8 cellular contexts compared by ENCODE assay signal in genomic region chr20:38926934-38927616, GRCh38. TPM values are rescaled to one million over a fixed set of nuclear protein-coding genes. Genes with fewer than 3 reads are reported as not detected.
DNase-seq lines count a peak whose midpoint lies in the region; ATAC-seq and TF ChIP-seq lines count a peak whose summit lies in the region.

No MANE protein-coding gene starts in this region.

- DNase-seq in Caki2 (ENCODE audit: low read depth) (peak; percentile 21), RKO (ENCODE audit: low spot score) (peak; percentile 57), fibroblast of pulmonary artery (ENCODE audit: low read depth) (peak; percentile 36), skeletal muscle cell (ENCODE audit: low read depth) (no peak), SK-N-DZ (ENCODE audit: low spot score) (no peak)

- H3K4me3 ChIP-seq in fibroblast of pulmonary artery (replicated peaks; ENCODE audit: low read depth, low read length), result peak overlapping the region; percentile 77
- peak overlapping the region; percentile 93 for H3K4me3 ChIP-seq in skeletal muscle cell (ENCODE audit: low read depth, low read length)

- in situ Hi-C loops in Caki2 (cut with HindIII; ENCODE audit: low pct_unique_long_range_greater_than_20kb, low sequenced_read_pairs), result no loop called here

- ATAC-seq in GM21723 (IDR thresholded peaks at IDR 0.05; ENCODE audit: unreplicated experiment) (peak; percentile 18), HG03039 (IDR thresholded peaks at IDR 0.05; ENCODE audit: unreplicated experiment) (no peak), GM18861 (IDR thresholded peaks at IDR 0.05; ENCODE audit: unreplicated experiment) (no peak)

- no peak for TF ChIP-seq CTCF in fibroblast of pulmonary artery (IDR thresholded peaks at IDR 0.05; ENCODE audit: low read length, missing control alignments)

RNA-seq across cellular contexts. Expression of gene FAM83D, which starts 0.9 kb away (rescaled TPM):
- 40.9 and 41.6 TPM in 2 replicates for total RNA-seq in Caki2 (2014; rRNA removed; shearing (Covaris generic); ENCODE audit: low replicate concordance)
- polyA plus RNA-seq in SK-N-DZ (2014; cell fraction: cytosol; rRNA removed), result 99.3 and 104 TPM in 2 replicates
- polyA plus RNA-seq in SK-N-DZ (2014; cell fraction: nucleus; rRNA removed), result 58.0 and 67.2 TPM in 2 replicates

RNA-seq across cellular contexts. Expression of gene DHX35, which starts 35.1 kb away (rescaled TPM):
- 11.5 and 14.9 TPM in 2 replicates for total RNA-seq in Caki2 (2014; rRNA removed; shearing (Covaris generic); ENCODE audit: low replicate concordance)
- 36.2 and 40.9 TPM in 2 replicates for polyA plus RNA-seq in SK-N-DZ (2014; cell fraction: cytosol; rRNA removed)
- 48.7 and 57.3 TPM in 2 replicates for polyA plus RNA-seq in SK-N-DZ (2014; cell fraction: nucleus; rRNA removed)

Comparison
In these comparisons a context has a peak if more than half of its experiments do, and no peak if none do; other contexts are left out.
1. DNase-seq: peak in Caki2 (single experiment), RKO (single experiment) and fibroblast of pulmonary artery (single experiment); none in skeletal muscle cell (single experiment) and SK-N-DZ (single experiment).